In genomic region chr12:5200276-5201087, GRCh38 we compare ENCODE assay signal across 8 cellular contexts.
A peak's percentile ranks its signal among the peaks of the same experiment; 100 is the strongest.
DNase-seq lines count a peak whose midpoint lies in the region; ATAC-seq, FAIRE-seq and TF ChIP-seq lines count a peak whose summit lies in the region.

No MANE protein-coding gene starts in this region.

- no peaks in the 10 kb centered on the region for H3K79me2 ChIP-seq in neural cell (replicated peaks; ENCODE audit: insufficient read depth, low read length)

- H3K9ac ChIP-seq in neural cell (ENCODE audit: low read length), result no peak overlapping the region

- no peak for FAIRE-seq in GM12892 (lab: Jason Lieb, UNC)

- H2AFZ ChIP-seq in neural cell (ENCODE audit: low read depth, low read length), result no peak overlapping the region

- no peak for ATAC-seq in activated T-helper 17 cell treated with anti-CD3 and anti-CD28 coated beads, Interleukin-2, amount 50 U/mL, for 72 hours (replicated peaks)
- no peak for ATAC-seq in GM18873 (IDR thresholded peaks at IDR 0.05; ENCODE audit: low FRiP score, unreplicated experiment)

- no peak overlapping the region for H3K4me2 ChIP-seq in neural cell (ENCODE audit: low read length)

- no peak for TF ChIP-seq EP300 in neural cell (conservative IDR thresholded peaks at IDR 0.05; ENCODE audit: poor library complexity, severe bottlenecking)

- TF ChIP-seq CTCF in endothelial cell (IDR thresholded peaks at IDR 0.05; ENCODE audit: unreplicated experiment) (peak; percentile 79), neural cell (IDR thresholded peaks at IDR 0.05; ENCODE audit: poor library complexity, severe bottlenecking) (peak; percentile 27)

- H3K9me2 ChIP-seq in neural cell (ENCODE audit: insufficient read depth, low read length), result no peaks in the 10 kb centered on the region

- H3K27me3 Mint-ChIP-seq in endothelial cell (ENCODE audit: unreplicated experiment), result peaks cover 7% of the 10 kb centered on the region
- H3K27me3 Mint-ChIP-seq in activated T-helper 17 cell treated with anti-CD3 and anti-CD28 coated beads, Interleukin-2, amount 50 U/mL, for 72 hours, result peaks cover 34% of the 10 kb centered on the region

- H3F3A ChIP-seq in neural cell (ENCODE audit: insufficient read depth, low read length, poor library complexity, severe bottlenecking), result no peaks in the 10 kb centered on the region

- H3K9me3 Mint-ChIP-seq in endothelial cell (ENCODE audit: unreplicated experiment), result no peaks in the 10 kb centered on the region
- H3K9me3 Mint-ChIP-seq in activated T-helper 17 cell treated with anti-CD3 and anti-CD28 coated beads, Interleukin-2, amount 50 U/mL, for 72 hours, result peaks cover 3% of the 10 kb centered on the region

- no peak overlapping the region for H3K27ac Mint-ChIP-seq in endothelial cell (ENCODE audit: unreplicated experiment)
- no peak overlapping the region for H3K27ac Mint-ChIP-seq in activated T-helper 17 cell treated with anti-CD3 and anti-CD28 coated beads, Interleukin-2, amount 50 U/mL, for 72 hours

- no peaks in the 10 kb centered on the region for H3K36me3 ChIP-seq in neural cell (ENCODE audit: insufficient read depth, low read length)

- H3K4me1 Mint-ChIP-seq in endothelial cell (ENCODE audit: unreplicated experiment), result peaks cover 10% of the 10 kb centered on the region
- H3K4me1 Mint-ChIP-seq in activated T-helper 17 cell treated with anti-CD3 and anti-CD28 coated beads, Interleukin-2, amount 50 U/mL, for 72 hours, result no peaks in the 10 kb centered on the region

- no peak for TF ChIP-seq POLR2A in GM12892 (IDR thresholded peaks at IDR 0.05; ENCODE audit: low read depth, low read length)

- H3K27ac ChIP-seq in neural cell (ENCODE audit: low read length), result no peak overlapping the region

- H3K36me3 Mint-ChIP-seq in endothelial cell (ENCODE audit: low read depth, unreplicated experiment), result no peaks in the 10 kb centered on the region
- no peaks in the 10 kb centered on the region for H3K36me3 Mint-ChIP-seq in activated T-helper 17 cell treated with anti-CD3 and anti-CD28 coated beads, Interleukin-2, amount 50 U/mL, for 72 hours (ENCODE audit: low read depth)

- TF ChIP-seq RAD21 in neural cell (conservative IDR thresholded peaks at IDR 0.05), result peak; percentile 13

- no peaks in the 10 kb centered on the region for H3K9me3 ChIP-seq in neural cell (ENCODE audit: low read length)

- DNase-seq in AG08395 (ENCODE audit: low spot score) (peak; percentile 44), GM12892 (ENCODE audit: insufficient read length) (peak; percentile 30), NCI-H82 (lab: John Stamatoyannopoulos, UW) (peak; percentile 85), endothelial cell (ENCODE audit: low spot score) (peak; percentile 90)
- no peak for DNase-seq in central memory CD4-positive, alpha-beta T cell

- no peaks in the 10 kb centered on the region for H3K27me3 ChIP-seq in neural cell (ENCODE audit: insufficient read depth, low read depth, low read length)

- no peak overlapping the region for H3K4me3 Mint-ChIP-seq in endothelial cell (ENCODE audit: unreplicated experiment)
- no peak overlapping the region for H3K4me3 Mint-ChIP-seq in activated T-helper 17 cell treated with anti-CD3 and anti-CD28 coated beads, Interleukin-2, amount 50 U/mL, for 72 hours

- no peaks in the 10 kb centered on the region for H4K20me1 ChIP-seq in neural cell (ENCODE audit: insufficient read depth)

- no peak overlapping the region for H3K4me3 ChIP-seq in neural cell (ENCODE audit: low read length)

TF ChIP-seq in neural cell, 6 proteins besides CTCF, POLR2A, EP300 and RAD21:
- TF ChIP-seq TAF1 (IDR thresholded peaks at IDR 0.05; ENCODE audit: low read depth) (no peak), EZH2 (IDR thresholded peaks at IDR 0.05; ENCODE audit: borderline replicate concordance, insufficient read depth, low read length, poor library complexity, severe bottlenecking) (no peak), SMC3 (conservative IDR thresholded peaks at IDR 0.05; ENCODE audit: poor library complexity) (no peak), POLR2AphosphoS5 (IDR thresholded peaks at IDR 0.05) (no peak), REST (IDR thresholded peaks at IDR 0.05; ENCODE audit: borderline replicate concordance) (no peak), MXI1 (conservative IDR thresholded peaks at IDR 0.05; ENCODE audit: poor library complexity, severe bottlenecking) (no peak)
TF ChIP-seq in neural cell: peak in this region for 0.
